ENCODE assay signal across 1 cellular context in genomic region chr21:46461909-46462308, GRCh38.
TF ChIP-seq lines count a peak whose summit lies in the region.

No MANE protein-coding gene starts in this region.

TF ChIP-seq in HepG2, 621 proteins besides CTCF, POLR2A, EP300 and RAD21:
- TF ChIP-seq MAF1 (CRISPR knock-in tag; IDR thresholded peaks at IDR 0.05; ENCODE audit: borderline replicate concordance) (no peak), ZNF576 (CRISPR knock-in tag; IDR thresholded peaks at IDR 0.05) (no peak), TCF7 (IDR thresholded peaks at IDR 0.05; ENCODE audit: low read depth) (no peak), ELF1 (CRISPR knock-in tag; IDR thresholded peaks at IDR 0.05) (no peak), KMT2B (CRISPR knock-in tag; IDR thresholded peaks at IDR 0.05) (no peak), ZNF747 (CRISPR knock-in tag; IDR thresholded peaks at IDR 0.05; ENCODE audit: borderline replicate concordance) (no peak), ZNF33B (CRISPR knock-in tag; IDR thresholded peaks at IDR 0.05) (no peak), HMG20B (CRISPR knock-in tag; conservative IDR thresholded peaks at IDR 0.05) (no peak), ONECUT2 (CRISPR knock-in tag; IDR thresholded peaks at IDR 0.05) (no peak), ZNF441 (CRISPR knock-in tag; IDR thresholded peaks at IDR 0.05; ENCODE audit: borderline replicate concordance) (no peak)
- TF ChIP-seq, protein P1, sequence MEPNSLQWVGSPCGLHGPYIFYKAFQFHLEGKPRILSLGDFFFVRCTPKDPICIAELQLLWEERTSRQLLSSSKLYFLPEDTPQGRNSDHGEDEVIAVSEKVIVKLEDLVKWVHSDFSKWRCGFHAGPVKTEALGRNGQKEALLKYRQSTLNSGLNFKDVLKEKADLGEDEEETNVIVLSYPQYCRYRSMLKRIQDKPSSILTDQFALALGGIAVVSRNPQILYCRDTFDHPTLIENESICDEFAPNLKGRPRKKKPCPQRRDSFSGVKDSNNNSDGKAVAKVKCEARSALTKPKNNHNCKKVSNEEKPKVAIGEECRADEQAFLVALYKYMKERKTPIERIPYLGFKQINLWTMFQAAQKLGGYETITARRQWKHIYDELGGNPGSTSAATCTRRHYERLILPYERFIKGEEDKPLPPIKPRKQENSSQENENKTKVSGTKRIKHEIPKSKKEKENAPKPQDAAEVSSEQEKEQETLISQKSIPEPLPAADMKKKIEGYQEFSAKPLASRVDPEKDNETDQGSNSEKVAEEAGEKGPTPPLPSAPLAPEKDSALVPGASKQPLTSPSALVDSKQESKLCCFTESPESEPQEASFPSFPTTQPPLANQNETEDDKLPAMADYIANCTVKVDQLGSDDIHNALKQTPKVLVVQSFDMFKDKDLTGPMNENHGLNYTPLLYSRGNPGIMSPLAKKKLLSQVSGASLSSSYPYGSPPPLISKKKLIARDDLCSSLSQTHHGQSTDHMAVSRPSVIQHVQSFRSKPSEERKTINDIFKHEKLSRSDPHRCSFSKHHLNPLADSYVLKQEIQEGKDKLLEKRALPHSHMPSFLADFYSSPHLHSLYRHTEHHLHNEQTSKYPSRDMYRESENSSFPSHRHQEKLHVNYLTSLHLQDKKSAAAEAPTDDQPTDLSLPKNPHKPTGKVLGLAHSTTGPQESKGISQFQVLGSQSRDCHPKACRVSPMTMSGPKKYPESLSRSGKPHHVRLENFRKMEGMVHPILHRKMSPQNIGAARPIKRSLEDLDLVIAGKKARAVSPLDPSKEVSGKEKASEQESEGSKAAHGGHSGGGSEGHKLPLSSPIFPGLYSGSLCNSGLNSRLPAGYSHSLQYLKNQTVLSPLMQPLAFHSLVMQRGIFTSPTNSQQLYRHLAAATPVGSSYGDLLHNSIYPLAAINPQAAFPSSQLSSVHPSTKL (CRISPR knock-in tag; IDR thresholded peaks at IDR 0.05): no peak
- TF ChIP-seq, protein P2, sequence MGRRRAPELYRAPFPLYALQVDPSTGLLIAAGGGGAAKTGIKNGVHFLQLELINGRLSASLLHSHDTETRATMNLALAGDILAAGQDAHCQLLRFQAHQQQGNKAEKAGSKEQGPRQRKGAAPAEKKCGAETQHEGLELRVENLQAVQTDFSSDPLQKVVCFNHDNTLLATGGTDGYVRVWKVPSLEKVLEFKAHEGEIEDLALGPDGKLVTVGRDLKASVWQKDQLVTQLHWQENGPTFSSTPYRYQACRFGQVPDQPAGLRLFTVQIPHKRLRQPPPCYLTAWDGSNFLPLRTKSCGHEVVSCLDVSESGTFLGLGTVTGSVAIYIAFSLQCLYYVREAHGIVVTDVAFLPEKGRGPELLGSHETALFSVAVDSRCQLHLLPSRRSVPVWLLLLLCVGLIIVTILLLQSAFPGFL (CRISPR knock-in tag; IDR thresholded peaks at IDR 0.05): no peak
